In genomic region chr5:174606153-174606552, GRCh38 we compare ENCODE assay signal across 20 cellular contexts.
A peak's percentile ranks its signal among the peaks of the same experiment; 100 is the strongest.
DNase-seq lines count a peak whose midpoint lies in the region; ATAC-seq and TF ChIP-seq lines count a peak whose summit lies in the region.
"Had no signal": no experiment of that assay in that cellular context is flagged by ENCODE, and none has a peak within 500 bp of the region (broad histone marks: within the 10 kb centered on the region; RNA-seq: fewer than 3 reads in every experiment).

No MANE protein-coding gene starts in this region.

- no peak overlapping the region for H3K27ac ChIP-seq in HEK293 (ENCODE audit: extremely low read depth, low read depth, low read length)
- H3K27ac ChIP-seq in parathyroid adenoma = no peak overlapping the region

- H3K9ac ChIP-seq in parathyroid adenoma = no peak overlapping the region

- peaks cover 0 to 3% of the 10 kb centered on the region in 2 donors for H3K9me3 Mint-ChIP-seq in activated naive CD4-positive, alpha-beta T cell treated with anti-CD3 and anti-CD28 coated beads, Interleukin-2, amount 50 U/mL, for 72 hours

- H3K9me3 ChIP-seq in HEK293 (ENCODE audit: control insufficient read depth, insufficient read depth, low read depth, low read length) (no peaks in the 10 kb centered on the region), parathyroid adenoma (ENCODE audit: control insufficient read depth, low read length) (no peaks in the 10 kb centered on the region)

- POLR2A ChIA-PET in HEK293 (lab: Yijun Ruan, JAX) = no interaction called here

- no peak overlapping the region for H3K27ac Mint-ChIP-seq in activated naive CD4-positive, alpha-beta T cell treated with anti-CD3 and anti-CD28 coated beads, Interleukin-2, amount 50 U/mL, for 72 hours
- H3K27ac Mint-ChIP-seq: CD4-positive, CD25-positive, alpha-beta regulatory T cell; CD8-positive, alpha-beta memory T cell had no signal

- DNase-seq in fibroblast of villous mesenchyme (ENCODE audit: low read depth) = peak; percentile 57
- DNase-seq in activated naive CD4-positive, alpha-beta T cell treated with anti-CD3 and anti-CD28 coated beads, Interleukin-2, amount 50 U/mL, for 72 hours (ENCODE audit: low spot score in 2 of 2) = no peak
- DNase-seq in RKO (ENCODE audit: low spot score) = no peak
- DNase-seq in middle frontal gyrus (ENCODE audit: extremely low spot score, low spot score) = no peak
- DNase-seq in SW480 (ENCODE audit: low spot score) = no peak
- DNase-seq: ACHN; BE2C; C1 segment of cervical spinal cord; CD4-positive, CD25-positive, alpha-beta regulatory T cell; CD8-positive, alpha-beta memory T cell; COR-L47; DMS153; DMS79; GDM1; GOT3; KG1 had no signal

- no peak overlapping the region for H3K4me3 ChIP-seq in HEK293 (ENCODE audit: low read depth, low read length)
- no peak overlapping the region for H3K4me3 ChIP-seq in fibroblast of villous mesenchyme (ENCODE audit: low read depth, low read length)
- no peak overlapping the region for H3K4me3 ChIP-seq in parathyroid adenoma (ENCODE audit: low read depth, low read length)
- H3K4me3 ChIP-seq: HAP-1 had no signal

- H3K4me1 ChIP-seq in HEK293 (ENCODE audit: control insufficient read depth, insufficient read depth, low read length) (peaks cover 8% of the 10 kb centered on the region), parathyroid adenoma (peaks cover 28% of the 10 kb centered on the region)

- H3K79me2 ChIP-seq in parathyroid adenoma = no peaks in the 10 kb centered on the region

- no peak for TF ChIP-seq CTCF in HEK293 (tag by site-specific recombination; IDR thresholded peaks at IDR 0.05)
- TF ChIP-seq CTCF in fibroblast of villous mesenchyme (IDR thresholded peaks at IDR 0.05; ENCODE audit: insufficient read depth, low read depth, low read length) = no peak
- TF ChIP-seq CTCF in parathyroid adenoma (IDR thresholded peaks at IDR 0.05) = no peak

- CTCF ChIA-PET in HEK293 (lab: Yijun Ruan, JAX) = interaction anchor here (0.6 kb wide), 2 partner anchors 29 to 84 kb away, joined by 3 to 4 read pairs; no protein-coding TSS in a partner anchor

- no peaks in the 10 kb centered on the region for H3K27me3 ChIP-seq in parathyroid adenoma (ENCODE audit: control insufficient read depth, insufficient read depth, low read length)
- H3K27me3 ChIP-seq: BE2C had no signal

- peaks cover 0 to 7% of the 10 kb centered on the region in 2 donors for H3K36me3 Mint-ChIP-seq in activated naive CD4-positive, alpha-beta T cell treated with anti-CD3 and anti-CD28 coated beads, Interleukin-2, amount 50 U/mL, for 72 hours
- H3K36me3 Mint-ChIP-seq: CD4-positive, CD25-positive, alpha-beta regulatory T cell; CD8-positive, alpha-beta memory T cell had no signal

- H3K36me3 ChIP-seq in HEK293 (ENCODE audit: control insufficient read depth in 2 of 2, insufficient read depth in 1 of 2, low read length in 2 of 2) (no peaks in the 10 kb centered on the region), parathyroid adenoma (ENCODE audit: control insufficient read depth, insufficient read depth, low read length) (no peaks in the 10 kb centered on the region)
- H3K36me3 ChIP-seq: BE2C, HAP-1 had no signal

- ATAC-seq in activated naive CD4-positive, alpha-beta T cell treated with anti-CD3 and anti-CD28 coated beads, Interleukin-2, amount 50 U/mL, for 72 hours = no peak
- ATAC-seq: HepG2 had no signal

- no peak overlapping the region for H3K4me2 ChIP-seq in parathyroid adenoma (ENCODE audit: low read length)

- peak overlapping the region; percentile 16 for H2AFZ ChIP-seq in parathyroid adenoma

TF ChIP-seq in HEK293, 187 proteins besides CTCF, POLR2A, EP300 and RAD21:
- no peak for TF ChIP-seq ZNF791 (tag by site-specific recombination; IDR thresholded peaks at IDR 0.05)
- no peak for TF ChIP-seq ZNF19 (tag by site-specific recombination; IDR thresholded peaks at IDR 0.05; ENCODE audit: low read depth)
- no peak for TF ChIP-seq AEBP2 (tag by site-specific recombination; IDR thresholded peaks at IDR 0.05; ENCODE audit: borderline replicate concordance)
- no peak for TF ChIP-seq KLF7 (tag by site-specific recombination; IDR thresholded peaks at IDR 0.05; ENCODE audit: borderline replicate concordance)
- no peak for TF ChIP-seq ZSCAN16 (tag by site-specific recombination; IDR thresholded peaks at IDR 0.05)
- no peak for TF ChIP-seq ZNF623 (tag by site-specific recombination; IDR thresholded peaks at IDR 0.05)
- TF ChIP-seq ZNF621 (tag by site-specific recombination; IDR thresholded peaks at IDR 0.05) = no peak
- TF ChIP-seq ZNF580 (tag by site-specific recombination; IDR thresholded peaks at IDR 0.05) = peak; percentile 59; the same call in 1 of the 2 replicates
- TF ChIP-seq PRDM6 (tag by site-specific recombination; IDR thresholded peaks at IDR 0.05) = peak; percentile 25; the same call in 1 of the 2 replicates
- no peak for TF ChIP-seq ZNF175 (tag by site-specific recombination; IDR thresholded peaks at IDR 0.05)
